In genomic region chr1:186255286-186255685, GRCh38 we compare ENCODE assay signal across 10 cellular contexts. TPM values are rescaled to one million over a fixed set of nuclear protein-coding genes. Genes with fewer than 3 reads are reported as not detected.
"Had no signal": no experiment of that assay in that cellular context is flagged by ENCODE, and none has a peak within 500 bp of the region (broad histone marks: within the 10 kb centered on the region; RNA-seq: fewer than 3 reads in every experiment).

No MANE protein-coding gene starts in this region.

- H3K27ac ChIP-seq: GM23248, HL-60 had no signal

- H3K36me3 ChIP-seq: HAP-1 had no signal

- H2AFZ ChIP-seq: GM23248 had no signal

- FAIRE-seq: HepG2 had no signal

- H3K4me1 ChIP-seq: HAP-1 had no signal

- H3K4me3 ChIP-seq: GM23248, HAP-1 had no signal

- ATAC-seq: HCT116, HepG2 had no signal

- DNase-seq: GM23248, GOT3, H7, HFFc6 had no signal

- H3K9me3 ChIP-seq: HAP-1 had no signal

- H3K9ac ChIP-seq: GM23248 had no signal

RNA-seq across cellular contexts. Expression of gene PRG4, which starts 40.8 kb away (rescaled TPM):
- total RNA-seq: GM23248, H4 had no signal
- polyA plus RNA-seq: IgD-negative memory B cell had no signal
